1 cellular context compared by ENCODE assay signal in the genomic region with DNA sequence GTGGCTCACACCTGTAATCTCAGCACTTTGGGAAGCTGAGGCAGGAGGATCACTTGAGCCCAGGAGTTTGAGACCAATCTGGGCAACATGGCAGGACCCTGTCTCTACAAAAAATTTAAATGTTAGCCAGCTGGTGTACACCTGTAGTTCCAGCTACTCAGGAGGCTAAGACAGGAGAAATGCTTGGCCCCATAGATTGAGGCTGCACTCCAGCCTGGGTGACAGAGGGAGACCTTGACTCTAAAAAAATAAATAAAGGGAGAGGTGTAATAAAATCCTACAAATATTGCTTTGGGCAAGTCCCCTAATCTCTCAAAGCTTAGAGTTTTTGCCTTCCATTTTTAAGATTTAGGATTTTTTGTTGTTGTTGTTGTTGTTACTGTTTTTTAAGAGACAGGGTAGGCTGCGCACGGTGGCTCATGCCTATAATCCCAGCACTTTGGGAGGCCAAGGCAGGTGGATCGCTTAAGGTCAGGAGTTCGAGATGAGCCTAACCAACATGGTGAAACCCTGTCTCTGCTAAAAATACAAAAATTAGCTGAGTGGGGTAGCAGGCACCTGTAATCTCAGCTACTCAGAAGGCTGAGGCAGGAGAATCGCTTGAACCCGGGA.
TF ChIP-seq lines count a peak whose summit lies in the region.

No MANE protein-coding gene starts in this region.

TF ChIP-seq in HEK293, 187 proteins besides CTCF, POLR2A, EP300 and RAD21 (continued from another document):
- TF ChIP-seq, protein P1, sequence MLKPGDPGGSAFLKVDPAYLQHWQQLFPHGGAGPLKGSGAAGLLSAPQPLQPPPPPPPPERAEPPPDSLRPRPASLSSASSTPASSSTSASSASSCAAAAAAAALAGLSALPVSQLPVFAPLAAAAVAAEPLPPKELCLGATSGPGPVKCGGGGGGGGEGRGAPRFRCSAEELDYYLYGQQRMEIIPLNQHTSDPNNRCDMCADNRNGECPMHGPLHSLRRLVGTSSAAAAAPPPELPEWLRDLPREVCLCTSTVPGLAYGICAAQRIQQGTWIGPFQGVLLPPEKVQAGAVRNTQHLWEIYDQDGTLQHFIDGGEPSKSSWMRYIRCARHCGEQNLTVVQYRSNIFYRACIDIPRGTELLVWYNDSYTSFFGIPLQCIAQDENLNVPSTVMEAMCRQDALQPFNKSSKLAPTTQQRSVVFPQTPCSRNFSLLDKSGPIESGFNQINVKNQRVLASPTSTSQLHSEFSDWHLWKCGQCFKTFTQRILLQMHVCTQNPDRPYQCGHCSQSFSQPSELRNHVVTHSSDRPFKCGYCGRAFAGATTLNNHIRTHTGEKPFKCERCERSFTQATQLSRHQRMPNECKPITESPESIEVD (tag by site-specific recombination; IDR thresholded peaks at IDR 0.05) = 0 out of 2 replicates have a peak, but pooled peaks have one; percentile 14
